In genomic region chr10:129031233-129032150, GRCh38 we compare ENCODE assay signal across 9 cellular contexts.
DNase-seq lines count a peak whose midpoint lies in the region; ATAC-seq, FAIRE-seq and TF ChIP-seq lines count a peak whose summit lies in the region.
"Had no signal": no experiment of that assay in that cellular context is flagged by ENCODE, and none has a peak within 500 bp of the region (broad histone marks: within the 10 kb centered on the region; RNA-seq: fewer than 3 reads in every experiment).

No MANE protein-coding gene starts in this region.

- H3K27ac Mint-ChIP-seq in H9, result no peak overlapping the region; a peak in 1 of 7 replicates

- peak; percentile 2 for DNase-seq in ELR (ENCODE audit: low read depth)
- DNase-seq in H9, result peak; percentile 82
- DNase-seq in NCI-H526 treated with DMSO at 0.1 percent for 48 hours (lab: John Stamatoyannopoulos, UW), result peak; percentile 28
- peak; percentile 39 for DNase-seq in activated T-cell treated with anti-CD3 and anti-CD28 coated beads for 48 hours (ENCODE audit: low read depth)
- DNase-seq in fibroblast of villous mesenchyme (ENCODE audit: low read depth), result peak; percentile 22
- peak in 5 of 6 donors; percentile 20 to 79 (median 52) for DNase-seq in pancreas
- no peak for DNase-seq in lower leg skin (ENCODE audit: low spot score in 2 of 2)

- no peak overlapping the region for H3K14ac ChIP-seq in H9 (ENCODE audit: insufficient read depth, low read length)

- H3K79me1 ChIP-seq in H9 (ENCODE audit: insufficient read depth, low read depth, low read length, poor library complexity, severe bottlenecking), result no peaks in the 10 kb centered on the region

- H4K20me1 ChIP-seq in H9 (ENCODE audit: control insufficient read depth, insufficient read depth, insufficient read length), result no peaks in the 10 kb centered on the region

- no peaks in the 10 kb centered on the region for H3K9me3 Mint-ChIP-seq in H9

- H3K56ac ChIP-seq in H9 (ENCODE audit: insufficient read length, low read depth, low read length), result no peak overlapping the region

- H3K4me2 ChIP-seq in H9 (ENCODE audit: insufficient read depth, insufficient read length, low read length), result no peak overlapping the region

- no peaks in the 10 kb centered on the region; the same call in 1 of the 2 replicates for H3K27me3 Mint-ChIP-seq in H9 (ENCODE audit: low read depth)

- H4K5ac ChIP-seq in H9 (ENCODE audit: insufficient read length, low read depth, low read length), result no peak overlapping the region

- peak; percentile 67 to 97 (median 93) for ATAC-seq in pancreas
- no peak for ATAC-seq in HG02763 (IDR thresholded peaks at IDR 0.05; ENCODE audit: unreplicated experiment)

- no peaks in the 10 kb centered on the region for H3K36me3 ChIP-seq in pancreas

- WGBS in H9 (ENCODE audit: extremely low coverage, insufficient read length, low lambda C conversion rate), result no CpG with 5 or more reads among the region's 18 CpGs
- 17% methylated on average over 18 of the region's 18 CpGs for WGBS in pancreas, 2 donors
- WGBS in lower leg skin, 2 donors, result 21% methylated on average over 18 of the region's 18 CpGs

- TF ChIP-seq CTCF in H9 (conservative IDR thresholded peaks at IDR 0.05) (peak; percentile 97), fibroblast of villous mesenchyme (IDR thresholded peaks at IDR 0.05; ENCODE audit: insufficient read depth, low read depth, low read length) (peak; percentile 65), pancreas (IDR thresholded peaks at IDR 0.05) (peak; percentile 57 to 83 (median 68)), lower leg skin (IDR thresholded peaks at IDR 0.05) (peak in 1 of 3 donors; percentile 53)

- H3K9ac ChIP-seq in H9 (ENCODE audit: extremely low read depth, insufficient read length, low read length), result no peak overlapping the region

- H3K4ac ChIP-seq in H9 (ENCODE audit: low read depth, low read length), result no peak overlapping the region

- no peaks in the 10 kb centered on the region for H3K79me2 ChIP-seq in H9 (ENCODE audit: insufficient read depth, low read length)

- H3K23ac ChIP-seq in H9 (ENCODE audit: insufficient read length, low read depth, low read length), result no peak overlapping the region

- no peaks in the 10 kb centered on the region for H3K23me2 ChIP-seq in H9 (ENCODE audit: insufficient read length, low read depth, low read length, poor library complexity, severe bottlenecking)

- no peak overlapping the region for H2BK20ac ChIP-seq in H9 (ENCODE audit: low read depth, low read length, poor library complexity, severe bottlenecking)

- no peak for FAIRE-seq in pancreas (lab: Jason Lieb, UNC)
- FAIRE-seq: TTC549 had no signal

- H2BK5ac ChIP-seq in H9 (ENCODE audit: insufficient read length, low read length), result no peak overlapping the region

- H2BK120ac ChIP-seq in H9 (ENCODE audit: low read depth, low read length, poor library complexity, severe bottlenecking), result no peak overlapping the region

- no peaks in the 10 kb centered on the region for H3K36me3 Mint-ChIP-seq in H9 (ENCODE audit: insufficient read depth in 1 of 3, low read depth in 3 of 3)

- no peak overlapping the region for H3K4me3 ChIP-seq in fibroblast of villous mesenchyme (ENCODE audit: low read depth, low read length)
- H3K4me3 ChIP-seq in pancreas, result no peak overlapping the region
- no peak overlapping the region for H3K4me3 ChIP-seq in lower leg skin (ENCODE audit: low read depth, poor library complexity, severe bottlenecking)

- no peak overlapping the region for H4K8ac ChIP-seq in H9 (replicated peaks; ENCODE audit: insufficient read length, low read depth, low read length)

- H3K18ac ChIP-seq in H9 (ENCODE audit: insufficient read length, low read depth, low read length), result no peak overlapping the region

- H3K9me3 ChIP-seq in H9 (ENCODE audit: control insufficient read depth, low read depth, low read length), result no peaks in the 10 kb centered on the region
- H3K9me3 ChIP-seq in pancreas, result no peaks in the 10 kb centered on the region

- H3T11ph ChIP-seq in H9 (ENCODE audit: low read length), result no peak overlapping the region

- H3K27me3 ChIP-seq in H9 (ENCODE audit: insufficient read depth, low read length), result no peaks in the 10 kb centered on the region
- peaks cover 0 to 54% (median 7%) of the 10 kb centered on the region in 4 donors for H3K27me3 ChIP-seq in pancreas

- H2AFZ ChIP-seq in H9 (ENCODE audit: low read length), result no peak overlapping the region

- H4K91ac ChIP-seq in H9 (ENCODE audit: insufficient read length, low read depth, low read length), result no peak overlapping the region

- H2BK15ac ChIP-seq in H9 (ENCODE audit: low read depth, low read length), result no peak overlapping the region

- H3K4me1 ChIP-seq in H9 (ENCODE audit: insufficient read depth, low read length) (peaks cover 4% of the 10 kb centered on the region; the same call in 1 of the 2 replicates), pancreas (no peaks in the 10 kb centered on the region)

- no peak overlapping the region for H3K4me3 Mint-ChIP-seq in H9

- intact Hi-C loops in pancreas (cut with DNase I), result loop anchor here in 1 of 3 donors (5.0 kb wide), 1 partner anchor 941 kb away; no protein-coding TSS in a partner anchor
- intact Hi-C loops in lower leg skin (cut with DNase I; ENCODE audit: low total_unique reads), result no loop called here

- peaks cover 27 to 28% of the 10 kb centered on the region in 2 experiments for H3K4me1 Mint-ChIP-seq in H9

- H3K27ac ChIP-seq in H9 (ENCODE audit: insufficient read length, low read depth, low read length) (no peak overlapping the region), pancreas (no peak overlapping the region)

- H2AK5ac ChIP-seq in H9 (ENCODE audit: insufficient read length, low read length), result no peak overlapping the region

- H2BK12ac ChIP-seq in H9 (ENCODE audit: insufficient read length, low read depth, low read length), result no peak overlapping the region

- TF ChIP-seq POLR2A in lower leg skin (IDR thresholded peaks at IDR 0.05), result no peak

Comparison
In these comparisons a context has a peak if more than half of its experiments do, and no peak if none do; other contexts are left out.
1. DNase-seq: peak in ELR (single experiment), H9 (single experiment), NCI-H526 treated with DMSO at 0.1 percent for 48 hours (single experiment), activated T-cell treated with anti-CD3 and anti-CD28 coated beads for 48 hours (single experiment), fibroblast of villous mesenchyme (single experiment) and pancreas (5 of 6); none in lower leg skin (0 of 2).